In the genomic region with DNA sequence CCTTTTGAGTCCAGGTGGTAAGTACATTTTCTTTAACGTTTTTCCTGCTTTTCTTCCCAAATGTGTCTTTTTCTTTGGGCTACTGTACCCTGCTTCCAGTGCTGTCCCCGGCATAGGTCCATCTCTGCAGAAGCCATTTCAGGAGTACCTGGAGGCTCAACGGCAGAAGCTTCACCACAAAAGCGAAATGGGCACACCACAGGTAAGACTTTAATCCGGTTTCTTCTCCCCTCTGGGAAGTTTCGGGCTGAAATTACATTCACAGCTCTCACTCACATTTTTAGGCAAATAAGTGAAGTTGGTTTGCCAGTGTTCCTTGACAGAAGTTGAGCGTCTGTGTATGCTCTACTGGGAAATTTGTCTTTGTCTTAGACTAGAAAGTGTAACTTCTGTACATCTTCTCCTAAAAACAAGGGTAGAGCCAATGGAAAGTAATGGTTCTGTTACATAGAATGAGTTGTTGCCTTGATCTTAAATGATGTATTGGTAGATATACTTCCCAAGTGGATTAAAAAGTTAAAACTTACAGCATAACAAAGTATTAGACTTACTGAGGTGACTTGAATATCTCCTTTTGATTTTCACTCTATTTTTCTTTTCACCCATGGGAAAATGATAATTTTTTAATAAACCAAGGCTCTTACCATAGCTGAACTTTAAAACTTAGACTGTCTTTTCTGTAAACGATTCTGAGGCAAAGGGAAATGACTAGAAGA, we compare ENCODE assay signal across 8 cellular contexts. TPM values are rescaled to one million over a fixed set of nuclear protein-coding genes. Genes with fewer than 3 reads are reported as not detected.
A peak's percentile ranks its signal among the peaks of the same experiment; 100 is the strongest.
DNase-seq lines count a peak whose midpoint lies in the region; ATAC-seq and TF ChIP-seq lines count a peak whose summit lies in the region.

No MANE protein-coding gene starts in this region.

- peaks cover 51% of the 10 kb centered on the region for H3K4me1 Mint-ChIP-seq in HFFc6 (ENCODE audit: low read depth)
- H3K4me1 Mint-ChIP-seq in activated CD8-positive, alpha-beta T cell treated with anti-CD3 and anti-CD28 coated beads, Interleukin-2, amount 10 ng/mL, durations not matched to agents 7 days and 5 days (ENCODE audit: low read depth) = peaks cover 45% of the 10 kb centered on the region

- peaks cover 7 to 26% of the 10 kb centered on the region in 2 donors for H3K36me3 ChIP-seq in psoas muscle (ENCODE audit: insufficient read depth in 1 of 2, low read depth in 1 of 2)

- no peaks in the 10 kb centered on the region for H3K27me3 ChIP-seq in psoas muscle (ENCODE audit: insufficient read depth in 3 of 3, low read length in 2 of 3)

- H3K27ac ChIP-seq in 22Rv1 (peak overlapping the region; percentile 100), psoas muscle (peak overlapping the region; percentile 92)

- POLR2A ChIA-PET in activated CD8-positive, alpha-beta T cell treated with anti-CD3 and anti-CD28 coated beads, Interleukin-2, amount 10 ng/mL, durations not matched to agents 7 days and 5 days (lab: Charles Lee) = interaction anchor here (0.6 to 10.9 kb wide), 22 partner anchors 10 to 1506 kb away, joined by 3 to 461 read pairs (median 5); partner anchors contain the start of genes PTRH2, RPS6KB1, TUBD1 and VMP1

- peak overlapping the region; percentile 99 for H3K27ac Mint-ChIP-seq in HFFc6
- peak overlapping the region; percentile 98 for H3K27ac Mint-ChIP-seq in activated CD8-positive, alpha-beta T cell treated with anti-CD3 and anti-CD28 coated beads, Interleukin-2, amount 10 ng/mL, durations not matched to agents 7 days and 5 days

- intact Hi-C loops in psoas muscle (cut with DNase I) = no loop called here

- H3K4me3 ChIP-seq in fibroblast of the aortic adventitia (ENCODE audit: low read depth, low read length) = peak overlapping the region; percentile 93
- peak overlapping the region; percentile 68 for H3K4me3 ChIP-seq in psoas muscle

- peak; percentile 12 for ATAC-seq in activated CD8-positive, alpha-beta T cell treated with anti-CD3 and anti-CD28 coated beads, Interleukin-2, amount 10 ng/mL, durations not matched to agents 7 days and 5 days
- ATAC-seq in psoas muscle = no peak
- ATAC-seq in HG03108 (IDR thresholded peaks at IDR 0.05; ENCODE audit: unreplicated experiment) = no peak

- H3K4me3 Mint-ChIP-seq in HFFc6 = peak overlapping the region; percentile 98
- H3K4me3 Mint-ChIP-seq in activated CD8-positive, alpha-beta T cell treated with anti-CD3 and anti-CD28 coated beads, Interleukin-2, amount 10 ng/mL, durations not matched to agents 7 days and 5 days = peak overlapping the region; percentile 93

- H3K27me3 Mint-ChIP-seq in HFFc6 (ENCODE audit: insufficient read depth) = peaks cover 57% of the 10 kb centered on the region
- no peaks in the 10 kb centered on the region for H3K27me3 Mint-ChIP-seq in activated CD8-positive, alpha-beta T cell treated with anti-CD3 and anti-CD28 coated beads, Interleukin-2, amount 10 ng/mL, durations not matched to agents 7 days and 5 days (ENCODE audit: low read depth)

- CTCF ChIA-PET in activated CD8-positive, alpha-beta T cell treated with anti-CD3 and anti-CD28 coated beads, Interleukin-2, amount 10 ng/mL, durations not matched to agents 7 days and 5 days (lab: Charles Lee) = interaction anchor here (0.7 to 8.2 kb wide), 7 partner anchors 10 to 131 kb away, joined by 3 to 82 read pairs (median 12); partner anchors contain the start of genes PTRH2 and VMP1

- H3K4me1 ChIP-seq in psoas muscle = peaks cover 10% of the 10 kb centered on the region

- DNase-seq in HFFc6 = peak; percentile 43
- DNase-seq in activated CD8-positive, alpha-beta T cell treated with anti-CD3 and anti-CD28 coated beads, Interleukin-2, amount 10 ng/mL, durations not matched to agents 7 days and 5 days = peak; percentile 60
- peak; percentile 67 for DNase-seq in fibroblast of the aortic adventitia (ENCODE audit: low read depth)
- DNase-seq in psoas muscle = no peak
- no peak for DNase-seq in NCI-H2029 treated with DMSO at 0.1 percent for 48 hours (lab: John Stamatoyannopoulos, UW)
- DNase-seq in NCI-H1105 treated with DMSO at 0.1 percent for 48 hours (lab: John Stamatoyannopoulos, UW) = no peak

- peaks cover 54% of the 10 kb centered on the region for H3K9me3 Mint-ChIP-seq in HFFc6
- no peaks in the 10 kb centered on the region for H3K9me3 Mint-ChIP-seq in activated CD8-positive, alpha-beta T cell treated with anti-CD3 and anti-CD28 coated beads, Interleukin-2, amount 10 ng/mL, durations not matched to agents 7 days and 5 days (ENCODE audit: insufficient read depth)

- no peaks in the 10 kb centered on the region for H3K9me3 ChIP-seq in psoas muscle

- 48 to 58% (median 55%) methylated on average over 8 of the region's 8 CpGs for WGBS in psoas muscle, 3 donors

- H3K36me3 Mint-ChIP-seq in HFFc6 (ENCODE audit: low read depth) = peaks cover 48% of the 10 kb centered on the region
- peaks cover 59% of the 10 kb centered on the region for H3K36me3 Mint-ChIP-seq in activated CD8-positive, alpha-beta T cell treated with anti-CD3 and anti-CD28 coated beads, Interleukin-2, amount 10 ng/mL, durations not matched to agents 7 days and 5 days (ENCODE audit: low read depth)

- TF ChIP-seq CTCF in 22Rv1 (IDR thresholded peaks at IDR 0.05) (no peak), HFFc6 (IDR thresholded peaks at IDR 0.05) (no peak), fibroblast of the aortic adventitia (IDR thresholded peaks at IDR 0.05; ENCODE audit: insufficient read depth, low read length) (no peak), psoas muscle (IDR thresholded peaks at IDR 0.05) (no peak)

RNA-seq across cellular contexts. Expression of gene TUBD1, which starts 54.4 kb away (rescaled TPM):
- 1 to 10 TPM; 2.9 to 4.0 (median 3.3) TPM for total RNA-seq in HFFc6 (2021; fragmentation: NEBNext Ultra II Directional; extraction: Animal tissue kit (Norgen Biotek cat#: 25700))
- 10 to 100 TPM; 14.5 to 14.7 TPM for total RNA-seq in activated CD8-positive, alpha-beta T cell treated with anti-CD3 and anti-CD28 coated beads, Interleukin-2, amount 10 ng/mL, durations not matched to agents 7 days and 5 days
- total RNA-seq in fibroblast of the aortic adventitia (ENCODE audit: low replicate concordance) = 4.0 and 6.9 TPM in 2 replicates
- 1 to 10 TPM; 4.9 to 8.8 (median 6.9) TPM for total RNA-seq in psoas muscle
- 1 to 10 TPM; 4.7 to 8.0 (median 5.1) TPM for polyA plus RNA-seq in psoas muscle

RNA-seq across cellular contexts. Expression of gene RPS6KB1, which starts 54.6 kb away (rescaled TPM):
- total RNA-seq in HFFc6 (2021; fragmentation: NEBNext Ultra II Directional; extraction: Animal tissue kit (Norgen Biotek cat#: 25700)) = 10 to 100 TPM; 25.5 to 30.2 (median 27.9) TPM
- 10 to 100 TPM; 47.5 to 48.7 TPM for total RNA-seq in activated CD8-positive, alpha-beta T cell treated with anti-CD3 and anti-CD28 coated beads, Interleukin-2, amount 10 ng/mL, durations not matched to agents 7 days and 5 days
- total RNA-seq in fibroblast of the aortic adventitia (ENCODE audit: low replicate concordance) (23.2 and 23.9 TPM in 2 replicates), psoas muscle (10 to 100 TPM; 26.6 to 56.0 (median 45.2) TPM)
- polyA plus RNA-seq in psoas muscle = 10 to 100 TPM; 10.6 to 35.8 (median 12.0) TPM

Comparison
In these comparisons a context has a peak if more than half of its experiments do, and no peak if none do; other contexts are left out.
1. DNase-seq: peak in HFFc6 (single experiment), activated CD8-positive, alpha-beta T cell treated with anti-CD3 and anti-CD28 coated beads, Interleukin-2, amount 10 ng/mL, durations not matched to agents 7 days and 5 days (single experiment) and fibroblast of the aortic adventitia (single experiment); none in psoas muscle (0 of 2), NCI-H2029 treated with DMSO at 0.1 percent for 48 hours (single experiment) and NCI-H1105 treated with DMSO at 0.1 percent for 48 hours (single experiment).